26 cellular contexts compared by ENCODE assay signal in genomic region chr15:64279131-64279530, GRCh38.
"Had no signal": no experiment of that assay in that cellular context is flagged by ENCODE, and none has a peak within 500 bp of the region (broad histone marks: within the 10 kb centered on the region; RNA-seq: fewer than 3 reads in every experiment).

No MANE protein-coding gene starts in this region.

- DNase-seq: activated CD4-positive, alpha-beta T cell treated with anti-CD3 and anti-CD28 coated beads for 4 hours; activated CD4-positive, alpha-beta T cell treated with anti-CD3 and anti-CD28 coated beads, Interleukin-2, amount 50 U/mL, for 4 hours; activated naive CD4-positive, alpha-beta T cell; activated naive CD8-positive, alpha-beta T cell treated with anti-CD3 and anti-CD28 coated beads for 36 hours; activated T-cell treated with anti-CD3 and anti-CD28 coated beads for 4 hours; activated T-cell treated with anti-CD3 and anti-CD28 coated beads, Interleukin-2, amount 50 U/mL, for 72 hours; amniotic stem cell; dermis blood vessel endothelial cell; effector CD8-positive, alpha-beta T cell; left colon; mammary epithelial cell; naive thymus-derived CD4-positive, alpha-beta T cell; occipital lobe; psoas muscle; spleen; stimulated activated naive CD4-positive, alpha-beta T cell; tibial artery had no signal

- H3K9ac ChIP-seq: parathyroid adenoma had no signal

- H3K9me3 ChIP-seq: gastroesophageal sphincter, psoas muscle, right atrium auricular region, spleen, suprapubic skin, tibial artery had no signal

- ATAC-seq: gastroesophageal sphincter; naive thymus-derived CD4-positive, alpha-beta T cell; psoas muscle had no signal

- H3K36me3 ChIP-seq: gastroesophageal sphincter, right atrium auricular region, suprapubic skin, tibial artery had no signal

- H3K27ac ChIP-seq: gastroesophageal sphincter, hepatocyte, parathyroid adenoma, psoas muscle, right atrium auricular region, spleen, suprapubic skin, tibial artery, VCaP had no signal

- H3K4me3 ChIP-seq: gastroesophageal sphincter, hepatocyte, psoas muscle, right atrium auricular region, spleen, suprapubic skin, tibial artery had no signal

- H3K4me1 ChIP-seq: parathyroid adenoma, psoas muscle, tibial artery had no signal

- FAIRE-seq: bronchial epithelial cell, keratinocyte, TTC549 had no signal

- H3K27me3 ChIP-seq: gastroesophageal sphincter, hepatocyte, right atrium auricular region, spleen, suprapubic skin, tibial artery had no signal
